In genomic region chr7:996089-996872, GRCh38 we compare ENCODE assay signal across 1 cellular context.
A peak's percentile ranks its signal among the peaks of the same experiment; 100 is the strongest.
TF ChIP-seq lines count a peak whose summit lies in the region.

No MANE protein-coding gene starts in this region.

TF ChIP-seq in K562, 482 proteins besides CTCF, POLR2A, EP300 and RAD21:
- TF ChIP-seq POLR2G (IDR thresholded peaks at IDR 0.05; ENCODE audit: low read depth, low read length), result peak; percentile 18
- TF ChIP-seq CBX3 (IDR thresholded peaks at IDR 0.05; ENCODE audit: borderline replicate concordance in 1 of 2, low read length in 2 of 2), result no peak
- TF ChIP-seq NR0B1 (IDR thresholded peaks at IDR 0.05; ENCODE audit: partially characterized antibody), result no peak
TF ChIP-seq in K562: peak in this region for 1.
